In genomic region chr12:95790025-95790911, GRCh38 we compare ENCODE assay signal across 8 cellular contexts. TPM values are rescaled to one million over a fixed set of nuclear protein-coding genes. Genes with fewer than 3 reads are reported as not detected.
DNase-seq lines count a peak whose midpoint lies in the region; ATAC-seq and TF ChIP-seq lines count a peak whose summit lies in the region.

NTN4 (minus strand) TSS chr12:95790764; CDS start chr12:95790309, 455 bp downstream.

- H3K4me1 Mint-ChIP-seq in IgD-negative memory B cell, result peaks cover 0 to 10% (median 6%) of the 10 kb centered on the region in 3 donors
- H3K4me1 Mint-ChIP-seq in activated CD4-positive, alpha-beta memory T cell treated with anti-CD3 and anti-CD28 coated beads, Interleukin-2, amount 10 ng/mL, durations not matched to agents 7 days and 5 days, result peaks cover 12% of the 10 kb centered on the region
- peaks cover 11 to 20% (median 16%) of the 10 kb centered on the region in 3 donors for H3K4me1 Mint-ChIP-seq in naive B cell

- TF ChIP-seq CTCF in esophagus muscularis mucosa (IDR thresholded peaks at IDR 0.05), result no peak
- no peak for TF ChIP-seq CTCF in uterus (IDR thresholded peaks at IDR 0.05)

- H3K36me3 ChIP-seq in esophagus muscularis mucosa, result peaks cover 0 to 11% (median 2%) of the 10 kb centered on the region in 4 donors
- H3K36me3 ChIP-seq in uterus, result no peaks in the 10 kb centered on the region

- H3K9me3 Mint-ChIP-seq in IgD-negative memory B cell (no peaks in the 10 kb centered on the region), naive B cell (no peaks in the 10 kb centered on the region)
- no peaks in the 10 kb centered on the region for H3K9me3 Mint-ChIP-seq in activated CD4-positive, alpha-beta memory T cell treated with anti-CD3 and anti-CD28 coated beads, Interleukin-2, amount 10 ng/mL, durations not matched to agents 7 days and 5 days

- CTCF ChIA-PET in activated CD4-positive, alpha-beta memory T cell treated with anti-CD3 and anti-CD28 coated beads, Interleukin-2, amount 10 ng/mL, durations not matched to agents 7 days and 5 days (lab: Charles Lee), result no interaction called here

- POLR2A ChIA-PET in activated CD4-positive, alpha-beta memory T cell treated with anti-CD3 and anti-CD28 coated beads, Interleukin-2, amount 10 ng/mL, durations not matched to agents 7 days and 5 days (lab: Charles Lee), result interaction anchor here (0.6 kb wide), 1 partner anchor 130 kb away, joined by 3 read pairs; no protein-coding TSS in a partner anchor

- H3K4me1 ChIP-seq in esophagus muscularis mucosa, result peaks cover 30 to 64% (median 47%) of the 10 kb centered on the region in 4 donors
- H3K4me1 ChIP-seq in uterus, result peaks cover 0 to 4% of the 10 kb centered on the region in 2 donors

- no peaks in the 10 kb centered on the region for H3K9me3 ChIP-seq in esophagus muscularis mucosa
- H3K9me3 ChIP-seq in uterus, result no peaks in the 10 kb centered on the region

- 0% methylated on average over 20 of the region's 95 CpGs for WGBS in esophagus muscularis mucosa

- H3K36me3 Mint-ChIP-seq in IgD-negative memory B cell (no peaks in the 10 kb centered on the region), naive B cell (no peaks in the 10 kb centered on the region)
- no peaks in the 10 kb centered on the region for H3K36me3 Mint-ChIP-seq in activated CD4-positive, alpha-beta memory T cell treated with anti-CD3 and anti-CD28 coated beads, Interleukin-2, amount 10 ng/mL, durations not matched to agents 7 days and 5 days (ENCODE audit: low read depth)

- peak within 1 kb of the TSS; percentile 92 to 94 (median 93) for H3K27ac ChIP-seq in esophagus muscularis mucosa (replicated peaks in 1 of 4)
- H3K27ac ChIP-seq in uterus, result peak within 1 kb of the TSS; percentile 55 to 72

- no peaks in the 10 kb centered on the region for H3K27me3 ChIP-seq in esophagus muscularis mucosa
- H3K27me3 ChIP-seq in uterus, result no peaks in the 10 kb centered on the region

- H3K4me3 ChIP-seq in esophagus muscularis mucosa, result peak within 1 kb of the TSS; percentile 88 to 93 (median 92)
- peak within 1 kb of the TSS; percentile 49 to 69 for H3K4me3 ChIP-seq in uterus

- TF ChIP-seq POLR2A in esophagus muscularis mucosa (IDR thresholded peaks at IDR 0.05; ENCODE audit: low read depth), result no peak
- TF ChIP-seq POLR2A in uterus (IDR thresholded peaks at IDR 0.05), result no peak

- ATAC-seq in naive B cell (ENCODE audit: low read depth in 2 of 2) (peak; percentile 48 to 51), HG03039 (IDR thresholded peaks at IDR 0.05; ENCODE audit: unreplicated experiment) (no peak)

- intact Hi-C loops in esophagus muscularis mucosa (cut with DNase I) (no loop called here), uterus (cut with DNase I; ENCODE audit: low total_unique reads) (no loop called here)

- H3K27me3 Mint-ChIP-seq in IgD-negative memory B cell (peaks cover 32% of the 10 kb centered on the region), naive B cell (peaks cover 48 to 71% (median 59%) of the 10 kb centered on the region in 3 donors)
- peaks cover 65% of the 10 kb centered on the region for H3K27me3 Mint-ChIP-seq in activated CD4-positive, alpha-beta memory T cell treated with anti-CD3 and anti-CD28 coated beads, Interleukin-2, amount 10 ng/mL, durations not matched to agents 7 days and 5 days

- H3K4me3 Mint-ChIP-seq in IgD-negative memory B cell, result peak within 1 kb of the TSS; percentile 83 to 92 (median 88)
- peak within 1 kb of the TSS; percentile 70 for H3K4me3 Mint-ChIP-seq in activated CD4-positive, alpha-beta memory T cell treated with anti-CD3 and anti-CD28 coated beads, Interleukin-2, amount 10 ng/mL, durations not matched to agents 7 days and 5 days
- H3K4me3 Mint-ChIP-seq in naive B cell, result peak within 1 kb of the TSS; percentile 84 to 93 (median 88)

- DNase-seq in NCI-H2227 (lab: John Stamatoyannopoulos, UW; ENCODE audit: unreplicated experiment), result peak; percentile 29
- no peak for DNase-seq in NCI-H2227 treated with DMSO at 0.1 percent for 48 hours (lab: John Stamatoyannopoulos, UW)
- DNase-seq in activated CD4-positive, alpha-beta memory T cell treated with anti-CD3 and anti-CD28 coated beads, Interleukin-2, amount 10 ng/mL, durations not matched to agents 7 days and 5 days, result peak; percentile 37
- DNase-seq in esophagus muscularis mucosa (ENCODE audit: extremely low spot score), result no peak
- no peak for DNase-seq in naive B cell
- DNase-seq in uterus, result peak; percentile 22 to 23

- no peak for TF ChIP-seq EP300 in esophagus muscularis mucosa (IDR thresholded peaks at IDR 0.05)

- no peak within 1 kb of the TSS for H3K27ac Mint-ChIP-seq in IgD-negative memory B cell
- H3K27ac Mint-ChIP-seq in activated CD4-positive, alpha-beta memory T cell treated with anti-CD3 and anti-CD28 coated beads, Interleukin-2, amount 10 ng/mL, durations not matched to agents 7 days and 5 days, result no peak within 1 kb of the TSS
- H3K27ac Mint-ChIP-seq in naive B cell, result peak within 1 kb of the TSS in 3 of 6 donors; percentile 30 to 72 (median 59)

RNA-seq across cellular contexts. Expression of gene NTN4, which starts in this region (rescaled TPM):
- polyA plus RNA-seq in IgD-negative memory B cell, result not detected
- total RNA-seq in activated CD4-positive, alpha-beta memory T cell treated with anti-CD3 and anti-CD28 coated beads, Interleukin-2, amount 10 ng/mL, durations not matched to agents 7 days and 5 days, result under 1 TPM; 0.25 to 0.63 TPM
- 10 to 100 TPM; 46.7 to 73.1 (median 52.7) TPM for total RNA-seq in esophagus muscularis mucosa
- not detected for polyA plus RNA-seq in naive B cell (ENCODE audit: low read depth in 6 of 6)
- 10 to 100 TPM; 16.6 to 86.8 (median 28.2) TPM for total RNA-seq in uterus

Comparison
In these comparisons a context has a peak if more than half of its experiments do, and no peak if none do; other contexts are left out.
1. RNA of gene NTN4 (total RNA-seq): 46.7 to 73.1 TPM in esophagus muscularis mucosa and 16.6 to 86.8 TPM in uterus; 0.25 to 0.63 TPM in activated CD4-positive, alpha-beta memory T cell treated with anti-CD3 and anti-CD28 coated beads, Interleukin-2, amount 10 ng/mL, durations not matched to agents 7 days and 5 days; every median in the first group is over 10 times any median in the second.
2. DNase-seq: peak in NCI-H2227 (single experiment) and uterus (2 of 2); none in NCI-H2227 treated with DMSO at 0.1 percent for 48 hours (single experiment), esophagus muscularis mucosa (single experiment) and naive B cell (single experiment).
3. Peak in DNase-seq in activated CD4-positive, alpha-beta memory T cell treated with anti-CD3 and anti-CD28 coated beads, Interleukin-2, amount 10 ng/mL, durations not matched to agents 7 days and 5 days; RNA of the gene not detected or under 1 TPM.
4. Peak in ATAC-seq in naive B cell; RNA of the gene not detected or under 1 TPM.
5. Peak in every context shown above with its lines, with median percentiles within 50 percentile points of each other: H3K4me3 Mint-ChIP-seq.